15 cellular contexts compared by ENCODE assay signal in genomic region chr12:107632246-107632645, GRCh38.
"Had no signal": no experiment of that assay in that cellular context is flagged by ENCODE, and none has a peak within 500 bp of the region (broad histone marks: within the 10 kb centered on the region; RNA-seq: fewer than 3 reads in every experiment).

No MANE protein-coding gene starts in this region.

- ATAC-seq: stimulated activated naive CD8-positive, alpha-beta T cell treated with anti-CD3 and anti-CD28 coated beads, Interleukin-15, Interleukin-2, amounts not matched to agents 100 U/mL and 50 U/mL, for 24 hours had no signal

- H3K4me3 ChIP-seq: esophagus squamous epithelium, right atrium auricular region, skin epidermis, testis, upper lobe of left lung had no signal

- DNase-seq: activated CD4-positive, alpha-beta memory T cell treated with anti-CD3 and anti-CD28 coated beads, Interleukin-2, amount 10 ng/mL, durations not matched to agents 7 days and 5 days; activated CD4-positive, alpha-beta T cell treated with anti-CD3 and anti-CD28 coated beads for 4 hours; activated naive CD4-positive, alpha-beta T cell treated with anti-CD3 and anti-CD28 coated beads, Interleukin-2, amount 50 U/mL, for 16 hours; activated T-cell treated with anti-CD3 and anti-CD28 coated beads, Interleukin-2, amount 50 U/mL, for 24 hours; esophagus squamous epithelium; foreskin melanocyte; nucleus accumbens; stimulated activated CD4-positive, alpha-beta T cell treated with anti-CD3 and anti-CD28 coated beads, Interleukin-4, amount 100 ng/mL, for 4 hours; stimulated activated CD8-positive, alpha-beta memory T cell treated with anti-CD3 and anti-CD28 coated beads, Interleukin-4, amount 100 ng/mL, for 48 hours; stimulated activated naive CD8-positive, alpha-beta T cell treated with anti-CD3 and anti-CD28 coated beads, Interleukin-15, Interleukin-2, amounts not matched to agents 100 U/mL and 50 U/mL, for 24 hours; T-helper 2 cell; testis; upper lobe of left lung had no signal
